Comparison of ENCODE assay signal across 8 cellular contexts in genomic region chr3:195226900-195227447, GRCh38. TPM values are rescaled to one million over a fixed set of nuclear protein-coding genes. Genes with fewer than 3 reads are reported as not detected.
DNase-seq lines count a peak whose midpoint lies in the region; ATAC-seq and TF ChIP-seq lines count a peak whose summit lies in the region.

No MANE protein-coding gene starts in this region.

- CTCF ChIA-PET in Panc1 (lab: Charles Lee): no interaction called here

- no peak overlapping the region for H3K9ac ChIP-seq in fibroblast of lung (ENCODE audit: insufficient read depth, low read length)

- intact Hi-C loops in Panc1 (cut with micrococcal nuclease; ENCODE audit: unreplicated experiment): no loop called here
- intact Hi-C loops in left colon (cut with DNase I, micrococcal nuclease): no loop called here

- no peak overlapping the region for H3K4me2 ChIP-seq in fibroblast of lung (ENCODE audit: extremely low read depth, insufficient read depth, low read length)

- H3K9me3 ChIP-seq in Panc1 (ENCODE audit: control insufficient read depth, insufficient read depth, low read depth, low read length): no peaks in the 10 kb centered on the region
- no peaks in the 10 kb centered on the region for H3K9me3 ChIP-seq in fibroblast of lung (ENCODE audit: control insufficient read depth, insufficient read depth, low read depth, low read length)

- peak; percentile 78 for ATAC-seq in Panc1
- ATAC-seq in left colon: no peak

- H3K27ac ChIP-seq in Panc1 (ENCODE audit: low read length): no peak overlapping the region
- no peak overlapping the region for H3K27ac ChIP-seq in fibroblast of lung (ENCODE audit: insufficient read depth, low read length)

- H3K27me3 ChIP-seq in Panc1 (ENCODE audit: control insufficient read depth, insufficient read depth, low read length) (no peaks in the 10 kb centered on the region), fibroblast of lung (ENCODE audit: control insufficient read depth, insufficient read depth, low read length) (no peaks in the 10 kb centered on the region)

- no peak overlapping the region for H2AFZ ChIP-seq in fibroblast of lung (ENCODE audit: low read length)

- H3K4me3 ChIP-seq in Panc1 (ENCODE audit: low read depth in 2 of 2, low read length in 2 of 2) (no peak overlapping the region), fibroblast of lung (replicated peaks in 1 of 4; ENCODE audit: control extremely low read depth in 1 of 4, insufficient read depth in 1 of 4, low read depth in 3 of 4, low read length in 4 of 4) (no peak overlapping the region), retinal pigment epithelial cell (ENCODE audit: low read length) (no peak overlapping the region)

- H3K36me3 ChIP-seq in Panc1 (ENCODE audit: control insufficient read depth, insufficient read depth, low read length) (no peaks in the 10 kb centered on the region), fibroblast of lung (ENCODE audit: control insufficient read depth, insufficient read depth, low read length) (no peaks in the 10 kb centered on the region)

- H3K4me1 ChIP-seq in Panc1 (ENCODE audit: control insufficient read depth, insufficient read depth, low read length): no peaks in the 10 kb centered on the region
- H3K4me1 ChIP-seq in fibroblast of lung (ENCODE audit: control insufficient read depth, extremely low read depth, insufficient read depth, low read length): peaks cover 5% of the 10 kb centered on the region

- in situ Hi-C loops in Panc1 (cut with HindIII; ENCODE audit: low pct_unique_long_range_greater_than_20kb, low sequenced_read_pairs): no loop called here

- no peaks in the 10 kb centered on the region for H4K20me1 ChIP-seq in fibroblast of lung (ENCODE audit: control insufficient read depth, extremely low read depth, insufficient read depth, low read length)

- TF ChIP-seq CTCF in Panc1 (IDR thresholded peaks at IDR 0.05) (no peak; the same call in 1 of the 2 replicates), fibroblast of lung (conservative IDR thresholded peaks at IDR 0.05 in 1 of 2, IDR thresholded peaks at IDR 0.05 in 1 of 2; ENCODE audit: low read depth in 1 of 2, low read length in 2 of 2) (peak; percentile 25 to 56), retinal pigment epithelial cell (conservative IDR thresholded peaks at IDR 0.05; ENCODE audit: low read depth, low read length) (peak; percentile 62)

- DNase-seq in DMS53 (lab: John Stamatoyannopoulos, UW) (peak; percentile 7), DMS53 treated with DMSO at 0.1 percent for 48 hours (lab: John Stamatoyannopoulos, UW; ENCODE audit: unreplicated experiment) (no peak), Panc1 (ENCODE audit: low read depth, low spot score) (no peak), fibroblast of lung (ENCODE audit: low read depth in 2 of 2) (peak in 1 of 2 donors; percentile 31), retinal pigment epithelial cell (ENCODE audit: low read depth) (no peak), NOMO-1 (lab: John Stamatoyannopoulos, UW; ENCODE audit: unreplicated experiment in 2 of 2) (no peak), left colon (no peak), SHP77 (lab: John Stamatoyannopoulos, UW) (no peak)

- no peaks in the 10 kb centered on the region for H3K79me2 ChIP-seq in fibroblast of lung (ENCODE audit: control insufficient read depth, insufficient read depth, low read length)

- POLR2A ChIA-PET in Panc1 (lab: Charles Lee): no interaction called here

- BruUV-seq in Panc1 (replicated peaks; lab: Mats Ljungman, UMichigan): no TSS peak

RNA-seq across cellular contexts. Expression of gene XXYLT1, which starts 44.0 kb away (rescaled TPM):
- 26.0 TPM for total RNA-seq in Panc1 (2021; ENCODE audit: unreplicated experiment)
- 29.7 TPM for polyA plus RNA-seq in Panc1 (2012; ENCODE audit: insufficient read length)
- total RNA-seq in fibroblast of lung: 8.2 and 12.4 TPM in 2 replicates
- 15.9 and 18.5 TPM in 2 replicates for polyA plus RNA-seq in fibroblast of lung
- polyA plus RNA-seq in fibroblast of lung (2012): 13.9 and 15.2 TPM in 2 replicates
- polyA minus RNA-seq in fibroblast of lung (ENCODE audit: low replicate concordance): 9.6 and 12.1 TPM in 2 replicates
- 10 to 100 TPM in 1 of 2 donors, 1 to 10 TPM in 1; 8.0 to 13.5 TPM for total RNA-seq in left colon
